28 cellular contexts compared by ENCODE assay signal in the genomic region with DNA sequence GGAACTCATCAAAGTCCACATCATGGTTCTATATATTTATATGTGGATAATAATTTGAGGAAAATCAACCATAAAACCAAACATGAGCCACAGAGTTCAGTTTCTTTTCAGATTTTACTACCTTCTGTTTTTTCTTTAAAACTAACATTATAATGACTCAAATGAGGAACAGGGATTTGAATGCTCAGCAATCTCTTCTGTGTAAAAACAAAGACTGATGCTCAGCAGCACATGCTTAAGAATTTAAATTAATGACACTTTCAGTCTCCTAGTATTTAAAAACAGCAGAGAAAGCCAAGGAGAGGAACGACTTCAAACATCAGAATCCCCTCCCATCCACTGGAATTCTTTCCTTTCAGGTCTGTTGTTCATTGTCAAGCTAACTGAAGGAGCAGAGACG.
"Had no signal": no experiment of that assay in that cellular context is flagged by ENCODE, and none has a peak within 500 bp of the region (broad histone marks: within the 10 kb centered on the region; RNA-seq: fewer than 3 reads in every experiment).

No MANE protein-coding gene starts in this region.

- H3K36me3 ChIP-seq: adrenal gland, ascending aorta, breast epithelium, lower lobe of right lung, pancreas, right lobe of liver had no signal

- DNase-seq: activated CD4-positive, alpha-beta T cell treated with anti-CD3 and anti-CD28 coated beads, Interleukin-2, amount 50 U/mL, for 1 hour; activated CD4-positive, CD25-positive, alpha-beta regulatory T cell treated with anti-CD3 and anti-CD28 coated beads, Interleukin-2, amount 50 U/mL, for 72 hours; activated CD8-positive, alpha-beta memory T cell treated with anti-CD3 and anti-CD28 coated beads for 24 hours; activated CD8-positive, alpha-beta memory T cell treated with anti-CD3 and anti-CD28 coated beads, Interleukin-2, amount 50 U/mL, for 4 hours; activated T-cell treated with anti-CD3 and anti-CD28 coated beads, Interleukin-2, amount 50 U/mL, for 24 hours; adrenal gland; immature natural killer cell; lower lobe of right lung; pancreas; right lobe of liver; SK-N-SH; stimulated activated CD4-positive, alpha-beta T cell treated with anti-CD3 and anti-CD28 coated beads, Interleukin-15, amount 100 ng/mL, for 24 hours; stimulated activated CD4-positive, alpha-beta T cell treated with anti-CD3 and anti-CD28 coated beads, Interleukin-2, amount 100 ng/mL, for 48 hours; stimulated activated CD8-positive, alpha-beta memory T cell treated with anti-CD3 and anti-CD28 coated beads, Interleukin-4, amount 100 ng/mL, for 48 hours; stimulated activated naive B cell treated with anti-CD40 and anti-IgM and Interleukin-4, amounts not matched to agents 10 μg/mL and 1 μg/mL and 100 μg/mL, for 72 hours; testis had no signal

- H3K36me3 Mint-ChIP-seq: activated naive CD8-positive, alpha-beta T cell; immature natural killer cell; stimulated activated naive B cell treated with anti-CD40 and anti-IgM and Interleukin-4, amounts not matched to agents 10 μg/mL and 1 μg/mL and 100 μg/mL, for 72 hours had no signal

- H3K9me3 Mint-ChIP-seq: activated T-cell treated with anti-CD3 and anti-CD28 coated beads, Interleukin-2, amount 50 U/mL, for 24 hours; activated T-helper 17 cell treated with anti-CD3 and anti-CD28 coated beads, Interleukin-2, amount 50 U/mL, for 72 hours; central memory CD8-positive, alpha-beta T cell; immature natural killer cell; nephron; stimulated activated naive B cell treated with anti-CD40 and anti-IgM and Interleukin-4, amounts not matched to agents 10 μg/mL and 1 μg/mL and 100 μg/mL, for 72 hours; type B pancreatic cell had no signal

- H3K27ac Mint-ChIP-seq: activated naive CD8-positive, alpha-beta T cell; activated T-cell treated with anti-CD3 and anti-CD28 coated beads, Interleukin-2, amount 50 U/mL, for 24 hours; activated T-helper 17 cell treated with anti-CD3 and anti-CD28 coated beads, Interleukin-2, amount 50 U/mL, for 72 hours; immature natural killer cell; nephron; stimulated activated naive B cell treated with anti-CD40 and anti-IgM and Interleukin-4, amounts not matched to agents 10 μg/mL and 1 μg/mL and 100 μg/mL, for 72 hours; type B pancreatic cell had no signal

- H3K4me3 Mint-ChIP-seq: activated naive CD8-positive, alpha-beta T cell; activated T-cell treated with anti-CD3 and anti-CD28 coated beads, Interleukin-2, amount 50 U/mL, for 24 hours; activated T-helper 17 cell treated with anti-CD3 and anti-CD28 coated beads, Interleukin-2, amount 50 U/mL, for 72 hours; central memory CD8-positive, alpha-beta T cell; immature natural killer cell; nephron; stimulated activated naive B cell treated with anti-CD40 and anti-IgM and Interleukin-4, amounts not matched to agents 10 μg/mL and 1 μg/mL and 100 μg/mL, for 72 hours; type B pancreatic cell had no signal

- H3K27me3 ChIP-seq: adrenal gland, ascending aorta, breast epithelium, hepatocyte, pancreas, right lobe of liver, testis had no signal

- H2AFZ ChIP-seq: hepatocyte had no signal

- H3K4me2 ChIP-seq: hepatocyte, SK-N-SH, smooth muscle cell had no signal

- H3K27me3 Mint-ChIP-seq: activated naive CD8-positive, alpha-beta T cell; activated T-cell treated with anti-CD3 and anti-CD28 coated beads, Interleukin-2, amount 50 U/mL, for 24 hours; activated T-helper 17 cell treated with anti-CD3 and anti-CD28 coated beads, Interleukin-2, amount 50 U/mL, for 72 hours; type B pancreatic cell had no signal

- H3K9me3 ChIP-seq: adrenal gland, ascending aorta, breast epithelium, lower lobe of right lung, pancreas, right lobe of liver, SK-N-SH, testis had no signal

- H3K4me1 Mint-ChIP-seq: activated T-helper 17 cell treated with anti-CD3 and anti-CD28 coated beads, Interleukin-2, amount 50 U/mL, for 72 hours; central memory CD8-positive, alpha-beta T cell had no signal

- H3K27ac ChIP-seq: adrenal gland, ascending aorta, breast epithelium, epithelial cell of prostate, hepatocyte, lower lobe of right lung, right lobe of liver, testis, VCaP had no signal

- ATAC-seq: activated T-helper 17 cell treated with anti-CD3 and anti-CD28 coated beads, Interleukin-2, amount 50 U/mL, for 72 hours; left lobe of liver; lower lobe of right lung; pancreas; right lobe of liver had no signal

- H3K9me2 ChIP-seq: SK-N-SH had no signal

- H3K4me3 ChIP-seq: adrenal gland, ascending aorta, breast epithelium, hepatocyte, lower lobe of right lung, pancreas, right lobe of liver, smooth muscle cell, testis had no signal

- H3K9ac ChIP-seq: SK-N-SH had no signal

- H3K4me1 ChIP-seq: ascending aorta, breast epithelium, testis had no signal
